Comparison of ENCODE assay signal across 8 cellular contexts in the genomic region with DNA sequence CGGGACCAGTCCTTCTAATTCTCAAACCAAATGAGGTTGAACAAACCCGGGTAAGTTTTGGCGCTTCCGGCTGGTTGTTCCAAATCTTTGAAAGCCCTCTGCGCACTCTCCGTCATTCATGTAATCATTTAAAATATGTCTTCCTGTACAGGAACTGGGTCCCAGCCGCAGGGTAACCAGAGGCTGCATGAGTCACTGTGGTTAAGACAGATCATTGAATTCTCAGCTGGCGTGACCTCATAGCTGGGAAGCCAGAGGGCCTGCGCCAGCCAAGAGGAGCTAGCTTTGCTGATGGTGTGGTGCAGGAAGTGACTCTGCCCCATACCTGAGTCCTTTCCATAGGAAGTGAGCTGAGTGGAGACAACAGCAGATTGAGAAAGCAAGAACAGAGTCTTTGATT.
DNase-seq lines count a peak whose midpoint lies in the region; ATAC-seq and TF ChIP-seq lines count a peak whose summit lies in the region.

No MANE protein-coding gene starts in this region.

- H3K4me1 ChIP-seq in SK-N-SH (ENCODE audit: control insufficient read depth in 1 of 2, insufficient read depth in 2 of 2, low read depth in 1 of 2, low read length in 1 of 2) (peaks cover 0 to 7% of the 10 kb centered on the region in 2 experiments; a peak in 2 of 4 replicates), right atrium auricular region (no peaks in the 10 kb centered on the region)

- peak; percentile 39 to 98; a peak in 3 of 4 replicates for TF ChIP-seq EP300 in SK-N-SH (IDR thresholded peaks at IDR 0.05; ENCODE audit: borderline replicate concordance in 1 of 2, low read depth in 1 of 2, low read length in 1 of 2)

- H3K27me3 ChIP-seq in SK-N-SH (ENCODE audit: insufficient read depth), result no peaks in the 10 kb centered on the region
- no peaks in the 10 kb centered on the region for H3K27me3 ChIP-seq in right atrium auricular region

- H3K9ac ChIP-seq in SK-N-SH, result peak overlapping the region; percentile 51; the same call in 1 of the 2 replicates

- H3K9me3 ChIP-seq in SK-N-SH (no peaks in the 10 kb centered on the region), right atrium auricular region (no peaks in the 10 kb centered on the region)

- no peak for TF ChIP-seq RAD21 in SK-N-SH (IDR thresholded peaks at IDR 0.05; ENCODE audit: low read length)

- no peaks in the 10 kb centered on the region for H3K79me2 ChIP-seq in SK-N-SH (ENCODE audit: insufficient read depth)

- ATAC-seq in GM21360 (IDR thresholded peaks at IDR 0.05; ENCODE audit: unreplicated experiment) (no peak), GM21526 (IDR thresholded peaks at IDR 0.05; ENCODE audit: low FRiP score, unreplicated experiment) (no peak)

- H4K20me1 ChIP-seq in SK-N-SH (ENCODE audit: insufficient read depth), result no peaks in the 10 kb centered on the region

- H2AFZ ChIP-seq in SK-N-SH (ENCODE audit: low read depth), result peak overlapping the region; percentile 66; the same call in 1 of the 2 replicates

- peaks cover 12% of the 10 kb centered on the region for H3F3A ChIP-seq in SK-N-SH (replicated peaks; ENCODE audit: insufficient read depth)

- POLR2A ChIA-PET in SK-N-SH (lab: Yijun Ruan, JAX), result no interaction called here

- no peaks in the 10 kb centered on the region for H3K9me2 ChIP-seq in SK-N-SH

- CTCF ChIA-PET in SK-N-SH (lab: Yijun Ruan, JAX), result no interaction called here

- H3K4me3 ChIP-seq in SK-N-SH (ENCODE audit: low read depth in 2 of 2, low read length in 1 of 2) (no peak overlapping the region), right atrium auricular region (no peak overlapping the region)

- 8% methylated on average over 9 of the region's 9 CpGs for WGBS in SK-N-SH (ENCODE audit: low lambda C conversion rate)

- peak overlapping the region; percentile 60; the same call in 1 of the 2 replicates for H3K4me2 ChIP-seq in SK-N-SH

- DNase-seq in H4 (ENCODE audit: low spot score) (peak; percentile 100), SK-N-SH (peak; percentile 27), right atrium auricular region (ENCODE audit: low spot score) (peak; percentile 77), NCI-H2171 treated with DMSO at 0.1 percent for 48 hours (lab: John Stamatoyannopoulos, UW) (no peak)
- peak; percentile 76 for DNase-seq in activated gamma-delta T cell treated with anti-CD3 and anti-CD28 coated beads, Interleukin-2, amount 50 U/mL, for 16 hours (ENCODE audit: low read depth)
- peak; percentile 70 to 93 for DNase-seq in stimulated activated CD4-positive, alpha-beta T cell treated with anti-CD3 and anti-CD28 coated beads, Interleukin-4, amount 100 ng/mL, for 4 hours

- H3K36me3 ChIP-seq in SK-N-SH (replicated peaks in 1 of 2; ENCODE audit: control insufficient read depth in 1 of 2, insufficient read depth in 2 of 2, low read length in 1 of 2) (no peaks in the 10 kb centered on the region), right atrium auricular region (no peaks in the 10 kb centered on the region)

- peak overlapping the region; percentile 56 to 92 for H3K27ac ChIP-seq in SK-N-SH (ENCODE audit: low read depth in 2 of 2, low read length in 1 of 2)
- no peak overlapping the region for H3K27ac ChIP-seq in right atrium auricular region

- no peak for TF ChIP-seq CTCF in SK-N-SH (IDR thresholded peaks at IDR 0.05)
- no peak for TF ChIP-seq CTCF in right atrium auricular region (IDR thresholded peaks at IDR 0.05)

TF ChIP-seq in SK-N-SH, 30 proteins besides CTCF, POLR2A, EP300 and RAD21 (continues in another document):
- TF ChIP-seq FOXM1 (IDR thresholded peaks at IDR 0.05; ENCODE audit: low read depth), result peak; percentile 97
- TF ChIP-seq FOSL2 (IDR thresholded peaks at IDR 0.05; ENCODE audit: borderline replicate concordance, low read depth), result peak; percentile 99
- peak; percentile 98 for TF ChIP-seq TCF12 (IDR thresholded peaks at IDR 0.05)
- TF ChIP-seq, protein P1, sequence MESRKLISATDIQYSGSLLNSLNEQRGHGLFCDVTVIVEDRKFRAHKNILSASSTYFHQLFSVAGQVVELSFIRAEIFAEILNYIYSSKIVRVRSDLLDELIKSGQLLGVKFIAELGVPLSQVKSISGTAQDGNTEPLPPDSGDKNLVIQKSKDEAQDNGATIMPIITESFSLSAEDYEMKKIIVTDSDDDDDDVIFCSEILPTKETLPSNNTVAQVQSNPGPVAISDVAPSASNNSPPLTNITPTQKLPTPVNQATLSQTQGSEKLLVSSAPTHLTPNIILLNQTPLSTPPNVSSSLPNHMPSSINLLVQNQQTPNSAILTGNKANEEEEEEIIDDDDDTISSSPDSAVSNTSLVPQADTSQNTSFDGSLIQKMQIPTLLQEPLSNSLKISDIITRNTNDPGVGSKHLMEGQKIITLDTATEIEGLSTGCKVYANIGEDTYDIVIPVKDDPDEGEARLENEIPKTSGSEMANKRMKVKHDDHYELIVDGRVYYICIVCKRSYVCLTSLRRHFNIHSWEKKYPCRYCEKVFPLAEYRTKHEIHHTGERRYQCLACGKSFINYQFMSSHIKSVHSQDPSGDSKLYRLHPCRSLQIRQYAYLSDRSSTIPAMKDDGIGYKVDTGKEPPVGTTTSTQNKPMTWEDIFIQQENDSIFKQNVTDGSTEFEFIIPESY (IDR thresholded peaks at IDR 0.05; ENCODE audit: borderline replicate concordance, low read depth), result peak; percentile 88
- TF ChIP-seq EZH2phosphoT487 (IDR thresholded peaks at IDR 0.05; ENCODE audit: borderline replicate concordance, low read depth), result no peak
- peak; percentile 46 for TF ChIP-seq NRF1 (IDR thresholded peaks at IDR 0.05; ENCODE audit: low read depth, low read length)
- TF ChIP-seq CHD2 (IDR thresholded peaks at IDR 0.05; ENCODE audit: low read length, partially characterized antibody), result no peak
- TF ChIP-seq, protein P2, sequence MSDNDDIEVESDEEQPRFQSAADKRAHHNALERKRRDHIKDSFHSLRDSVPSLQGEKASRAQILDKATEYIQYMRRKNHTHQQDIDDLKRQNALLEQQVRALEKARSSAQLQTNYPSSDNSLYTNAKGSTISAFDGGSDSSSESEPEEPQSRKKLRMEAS (IDR thresholded peaks at IDR 0.05; ENCODE audit: low read depth), result peak; percentile 81
- no peak for TF ChIP-seq FOXJ3 (CRISPR knock-in tag; IDR thresholded peaks at IDR 0.05)
- 0 out of 2 replicates have a peak, but pooled peaks have one; percentile 45 for TF ChIP-seq SIN3A (IDR thresholded peaks at IDR 0.05; ENCODE audit: borderline replicate concordance, low read depth, low read length)
- TF ChIP-seq NFIC (IDR thresholded peaks at IDR 0.05; ENCODE audit: borderline replicate concordance), result peak; percentile 90
- TF ChIP-seq MXI1 (IDR thresholded peaks at IDR 0.05; ENCODE audit: low read depth, low read length), result no peak
- peak; percentile 81 for TF ChIP-seq POLR2AphosphoS5 (IDR thresholded peaks at IDR 0.05; ENCODE audit: low read depth, low read length)
- TF ChIP-seq TEAD4 (IDR thresholded peaks at IDR 0.05; ENCODE audit: borderline replicate concordance, insufficient read depth), result peak; percentile 95
- TF ChIP-seq RCOR1 (IDR thresholded peaks at IDR 0.05; ENCODE audit: low read length), result no peak
- 0 out of 2 replicates have a peak, but pooled peaks have one; percentile 53 for TF ChIP-seq YY1 (IDR thresholded peaks at IDR 0.05; ENCODE audit: low read depth)
- peak; percentile 82 for TF ChIP-seq ELF1 (IDR thresholded peaks at IDR 0.05)
- TF ChIP-seq GABPA (IDR thresholded peaks at IDR 0.05; ENCODE audit: low read depth), result peak; percentile 51; the same call in 1 of the 2 replicates
- TF ChIP-seq, protein P3, sequence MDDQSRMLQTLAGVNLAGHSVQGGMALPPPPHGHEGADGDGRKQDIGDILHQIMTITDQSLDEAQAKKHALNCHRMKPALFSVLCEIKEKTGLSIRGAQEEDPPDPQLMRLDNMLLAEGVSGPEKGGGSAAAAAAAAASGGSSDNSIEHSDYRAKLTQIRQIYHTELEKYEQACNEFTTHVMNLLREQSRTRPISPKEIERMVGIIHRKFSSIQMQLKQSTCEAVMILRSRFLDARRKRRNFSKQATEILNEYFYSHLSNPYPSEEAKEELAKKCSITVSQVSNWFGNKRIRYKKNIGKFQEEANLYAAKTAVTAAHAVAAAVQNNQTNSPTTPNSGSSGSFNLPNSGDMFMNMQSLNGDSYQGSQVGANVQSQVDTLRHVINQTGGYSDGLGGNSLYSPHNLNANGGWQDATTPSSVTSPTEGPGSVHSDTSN (IDR thresholded peaks at IDR 0.05), result peak; percentile 95
- TF ChIP-seq, protein P4, sequence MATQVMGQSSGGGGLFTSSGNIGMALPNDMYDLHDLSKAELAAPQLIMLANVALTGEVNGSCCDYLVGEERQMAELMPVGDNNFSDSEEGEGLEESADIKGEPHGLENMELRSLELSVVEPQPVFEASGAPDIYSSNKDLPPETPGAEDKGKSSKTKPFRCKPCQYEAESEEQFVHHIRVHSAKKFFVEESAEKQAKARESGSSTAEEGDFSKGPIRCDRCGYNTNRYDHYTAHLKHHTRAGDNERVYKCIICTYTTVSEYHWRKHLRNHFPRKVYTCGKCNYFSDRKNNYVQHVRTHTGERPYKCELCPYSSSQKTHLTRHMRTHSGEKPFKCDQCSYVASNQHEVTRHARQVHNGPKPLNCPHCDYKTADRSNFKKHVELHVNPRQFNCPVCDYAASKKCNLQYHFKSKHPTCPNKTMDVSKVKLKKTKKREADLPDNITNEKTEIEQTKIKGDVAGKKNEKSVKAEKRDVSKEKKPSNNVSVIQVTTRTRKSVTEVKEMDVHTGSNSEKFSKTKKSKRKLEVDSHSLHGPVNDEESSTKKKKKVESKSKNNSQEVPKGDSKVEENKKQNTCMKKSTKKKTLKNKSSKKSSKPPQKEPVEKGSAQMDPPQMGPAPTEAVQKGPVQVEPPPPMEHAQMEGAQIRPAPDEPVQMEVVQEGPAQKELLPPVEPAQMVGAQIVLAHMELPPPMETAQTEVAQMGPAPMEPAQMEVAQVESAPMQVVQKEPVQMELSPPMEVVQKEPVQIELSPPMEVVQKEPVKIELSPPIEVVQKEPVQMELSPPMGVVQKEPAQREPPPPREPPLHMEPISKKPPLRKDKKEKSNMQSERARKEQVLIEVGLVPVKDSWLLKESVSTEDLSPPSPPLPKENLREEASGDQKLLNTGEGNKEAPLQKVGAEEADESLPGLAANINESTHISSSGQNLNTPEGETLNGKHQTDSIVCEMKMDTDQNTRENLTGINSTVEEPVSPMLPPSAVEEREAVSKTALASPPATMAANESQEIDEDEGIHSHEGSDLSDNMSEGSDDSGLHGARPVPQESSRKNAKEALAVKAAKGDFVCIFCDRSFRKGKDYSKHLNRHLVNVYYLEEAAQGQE (IDR thresholded peaks at IDR 0.05; ENCODE audit: low read depth, low read length), result 0 out of 2 replicates have a peak, but pooled peaks have one; percentile 57
- peak; percentile 99 for TF ChIP-seq JUND (IDR thresholded peaks at IDR 0.05)
- peak; percentile 94 for TF ChIP-seq RXRA (IDR thresholded peaks at IDR 0.05; ENCODE audit: borderline replicate concordance, low read depth)

Comparison
In these comparisons a context has a peak if more than half of its experiments do, and no peak if none do; other contexts are left out.
1. H3K27ac ChIP-seq: peak in SK-N-SH (2 of 2); none in right atrium auricular region (0 of 2).